1 cellular context compared by ENCODE assay signal in the genomic region with DNA sequence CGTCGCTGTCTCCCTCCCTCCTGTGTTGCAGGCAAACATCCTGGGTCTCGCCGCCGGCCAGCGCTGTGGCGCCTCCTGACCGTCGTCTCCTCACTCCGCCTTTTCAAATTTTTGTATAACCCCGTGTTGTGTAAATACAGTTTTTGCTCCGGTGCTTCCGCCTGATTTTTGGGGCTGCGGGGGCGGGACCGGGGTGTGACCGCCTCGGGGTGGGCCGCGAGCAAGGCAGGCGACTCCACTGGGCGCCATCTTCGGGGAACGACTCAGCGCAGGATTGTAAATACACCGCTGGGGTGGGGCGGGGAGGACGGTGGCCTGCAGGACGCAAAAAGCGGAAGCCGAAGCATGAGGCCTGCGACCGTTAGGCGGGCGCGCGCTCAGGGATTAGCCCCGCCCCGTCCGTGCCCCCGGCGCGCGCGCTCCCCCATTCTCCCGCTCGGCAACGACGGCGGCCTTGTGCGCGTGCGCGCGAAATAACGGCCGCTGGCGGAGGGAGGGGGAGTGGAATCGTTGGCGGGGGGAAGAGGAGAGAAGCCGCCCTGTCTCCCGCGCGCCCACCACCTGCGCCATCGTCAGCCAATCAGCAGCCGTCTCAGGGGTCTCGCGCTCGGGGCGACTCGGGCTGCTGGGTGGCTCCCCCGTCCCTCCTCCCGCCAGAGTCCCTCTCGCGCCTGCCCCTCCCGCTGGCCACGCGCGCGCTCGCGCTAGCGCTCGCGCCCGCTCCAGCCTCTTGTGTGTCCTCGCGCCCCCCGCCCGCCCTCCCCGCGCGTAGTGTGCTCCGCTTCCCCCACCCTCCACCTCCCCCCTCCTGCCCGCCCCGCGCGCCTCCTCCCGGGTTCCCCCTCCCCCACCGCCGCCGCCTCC.
TF ChIP-seq lines count a peak whose summit lies in the region.

No MANE protein-coding gene starts in this region.

TF ChIP-seq in WTC11, 78 proteins besides CTCF, POLR2A, EP300 and RAD21 (continued from another document):
- TF ChIP-seq FOXK1 (CRISPR knock-in tag; IDR thresholded peaks at IDR 0.05), result peak; percentile 99
- TF ChIP-seq, protein P1, sequence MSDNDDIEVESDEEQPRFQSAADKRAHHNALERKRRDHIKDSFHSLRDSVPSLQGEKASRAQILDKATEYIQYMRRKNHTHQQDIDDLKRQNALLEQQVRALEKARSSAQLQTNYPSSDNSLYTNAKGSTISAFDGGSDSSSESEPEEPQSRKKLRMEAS (CRISPR knock-in tag; IDR thresholded peaks at IDR 0.05), result peak; percentile 83
- TF ChIP-seq, protein P2, sequence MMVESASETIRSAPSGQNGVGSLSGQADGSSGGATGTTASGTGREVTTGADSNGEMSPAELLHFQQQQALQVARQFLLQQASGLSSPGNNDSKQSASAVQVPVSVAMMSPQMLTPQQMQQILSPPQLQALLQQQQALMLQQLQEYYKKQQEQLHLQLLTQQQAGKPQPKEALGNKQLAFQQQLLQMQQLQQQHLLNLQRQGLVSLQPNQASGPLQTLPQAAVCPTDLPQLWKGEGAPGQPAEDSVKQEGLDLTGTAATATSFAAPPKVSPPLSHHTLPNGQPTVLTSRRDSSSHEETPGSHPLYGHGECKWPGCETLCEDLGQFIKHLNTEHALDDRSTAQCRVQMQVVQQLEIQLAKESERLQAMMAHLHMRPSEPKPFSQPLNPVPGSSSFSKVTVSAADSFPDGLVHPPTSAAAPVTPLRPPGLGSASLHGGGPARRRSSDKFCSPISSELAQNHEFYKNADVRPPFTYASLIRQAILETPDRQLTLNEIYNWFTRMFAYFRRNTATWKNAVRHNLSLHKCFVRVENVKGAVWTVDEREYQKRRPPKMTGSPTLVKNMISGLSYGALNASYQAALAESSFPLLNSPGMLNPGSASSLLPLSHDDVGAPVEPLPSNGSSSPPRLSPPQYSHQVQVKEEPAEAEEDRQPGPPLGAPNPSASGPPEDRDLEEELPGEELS (CRISPR knock-in tag; IDR thresholded peaks at IDR 0.05), result peak; percentile 75; the same call in 1 of the 2 replicates
- peak; percentile 89; the same call in 1 of the 2 replicates for TF ChIP-seq ZNF671 (CRISPR knock-in tag; IDR thresholded peaks at IDR 0.05)
- TF ChIP-seq, protein P3, sequence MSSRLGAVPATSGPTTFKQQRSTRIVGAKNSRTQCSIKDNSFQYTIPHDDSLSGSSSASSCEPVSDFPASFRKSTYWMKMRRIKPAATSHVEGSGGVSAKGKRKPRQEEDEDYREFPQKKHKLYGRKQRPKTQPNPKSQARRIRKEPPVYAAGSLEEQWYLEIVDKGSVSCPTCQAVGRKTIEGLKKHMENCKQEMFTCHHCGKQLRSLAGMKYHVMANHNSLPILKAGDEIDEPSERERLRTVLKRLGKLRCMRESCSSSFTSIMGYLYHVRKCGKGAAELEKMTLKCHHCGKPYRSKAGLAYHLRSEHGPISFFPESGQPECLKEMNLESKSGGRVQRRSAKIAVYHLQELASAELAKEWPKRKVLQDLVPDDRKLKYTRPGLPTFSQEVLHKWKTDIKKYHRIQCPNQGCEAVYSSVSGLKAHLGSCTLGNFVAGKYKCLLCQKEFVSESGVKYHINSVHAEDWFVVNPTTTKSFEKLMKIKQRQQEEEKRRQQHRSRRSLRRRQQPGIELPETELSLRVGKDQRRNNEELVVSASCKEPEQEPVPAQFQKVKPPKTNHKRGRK (CRISPR knock-in tag; IDR thresholded peaks at IDR 0.05; ENCODE audit: borderline replicate concordance), result no peak
- TF ChIP-seq TCF7 (CRISPR knock-in tag; IDR thresholded peaks at IDR 0.05; ENCODE audit: low read depth), result 0 out of 2 replicates have a peak, but pooled peaks have one; percentile 71
- TF ChIP-seq SP1 (CRISPR knock-in tag; conservative IDR thresholded peaks at IDR 0.05), result peak; percentile 98
- TF ChIP-seq SMAD4 (CRISPR knock-in tag; IDR thresholded peaks at IDR 0.05), result no peak
- no peak for TF ChIP-seq NR2C2 (CRISPR knock-in tag; IDR thresholded peaks at IDR 0.05)
- TF ChIP-seq, protein P4, sequence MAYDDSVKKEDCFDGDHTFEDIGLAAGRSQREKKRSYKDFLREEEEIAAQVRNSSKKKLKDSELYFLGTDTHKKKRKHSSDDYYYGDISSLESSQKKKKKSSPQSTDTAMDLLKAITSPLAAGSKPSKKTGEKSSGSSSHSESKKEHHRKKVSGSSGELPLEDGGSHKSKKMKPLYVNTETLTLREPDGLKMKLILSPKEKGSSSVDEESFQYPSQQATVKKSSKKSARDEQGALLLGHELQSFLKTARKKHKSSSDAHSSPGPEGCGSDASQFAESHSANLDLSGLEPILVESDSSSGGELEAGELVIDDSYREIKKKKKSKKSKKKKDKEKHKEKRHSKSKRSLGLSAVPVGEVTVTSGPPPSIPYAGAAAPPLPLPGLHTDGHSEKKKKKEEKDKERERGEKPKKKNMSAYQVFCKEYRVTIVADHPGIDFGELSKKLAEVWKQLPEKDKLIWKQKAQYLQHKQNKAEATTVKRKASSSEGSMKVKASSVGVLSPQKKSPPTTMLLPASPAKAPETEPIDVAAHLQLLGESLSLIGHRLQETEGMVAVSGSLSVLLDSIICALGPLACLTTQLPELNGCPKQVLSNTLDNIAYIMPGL (CRISPR knock-in tag; IDR thresholded peaks at IDR 0.05), result 0 out of 2 replicates have a peak, but pooled peaks have one; percentile 67
- TF ChIP-seq, protein P5, sequence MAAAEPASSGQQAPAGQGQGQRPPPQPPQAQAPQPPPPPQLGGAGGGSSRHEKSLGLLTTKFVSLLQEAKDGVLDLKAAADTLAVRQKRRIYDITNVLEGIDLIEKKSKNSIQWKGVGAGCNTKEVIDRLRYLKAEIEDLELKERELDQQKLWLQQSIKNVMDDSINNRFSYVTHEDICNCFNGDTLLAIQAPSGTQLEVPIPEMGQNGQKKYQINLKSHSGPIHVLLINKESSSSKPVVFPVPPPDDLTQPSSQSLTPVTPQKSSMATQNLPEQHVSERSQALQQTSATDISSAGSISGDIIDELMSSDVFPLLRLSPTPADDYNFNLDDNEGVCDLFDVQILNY (CRISPR knock-in tag; IDR thresholded peaks at IDR 0.05), result peak; percentile 99
- TF ChIP-seq GABPB1 (CRISPR knock-in tag; IDR thresholded peaks at IDR 0.05), result peak; percentile 62
- TF ChIP-seq, protein P6, sequence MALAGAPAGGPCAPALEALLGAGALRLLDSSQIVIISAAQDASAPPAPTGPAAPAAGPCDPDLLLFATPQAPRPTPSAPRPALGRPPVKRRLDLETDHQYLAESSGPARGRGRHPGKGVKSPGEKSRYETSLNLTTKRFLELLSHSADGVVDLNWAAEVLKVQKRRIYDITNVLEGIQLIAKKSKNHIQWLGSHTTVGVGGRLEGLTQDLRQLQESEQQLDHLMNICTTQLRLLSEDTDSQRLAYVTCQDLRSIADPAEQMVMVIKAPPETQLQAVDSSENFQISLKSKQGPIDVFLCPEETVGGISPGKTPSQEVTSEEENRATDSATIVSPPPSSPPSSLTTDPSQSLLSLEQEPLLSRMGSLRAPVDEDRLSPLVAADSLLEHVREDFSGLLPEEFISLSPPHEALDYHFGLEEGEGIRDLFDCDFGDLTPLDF (CRISPR knock-in tag; IDR thresholded peaks at IDR 0.05), result peak; percentile 33; the same call in 1 of the 2 replicates
- TF ChIP-seq, protein P7, sequence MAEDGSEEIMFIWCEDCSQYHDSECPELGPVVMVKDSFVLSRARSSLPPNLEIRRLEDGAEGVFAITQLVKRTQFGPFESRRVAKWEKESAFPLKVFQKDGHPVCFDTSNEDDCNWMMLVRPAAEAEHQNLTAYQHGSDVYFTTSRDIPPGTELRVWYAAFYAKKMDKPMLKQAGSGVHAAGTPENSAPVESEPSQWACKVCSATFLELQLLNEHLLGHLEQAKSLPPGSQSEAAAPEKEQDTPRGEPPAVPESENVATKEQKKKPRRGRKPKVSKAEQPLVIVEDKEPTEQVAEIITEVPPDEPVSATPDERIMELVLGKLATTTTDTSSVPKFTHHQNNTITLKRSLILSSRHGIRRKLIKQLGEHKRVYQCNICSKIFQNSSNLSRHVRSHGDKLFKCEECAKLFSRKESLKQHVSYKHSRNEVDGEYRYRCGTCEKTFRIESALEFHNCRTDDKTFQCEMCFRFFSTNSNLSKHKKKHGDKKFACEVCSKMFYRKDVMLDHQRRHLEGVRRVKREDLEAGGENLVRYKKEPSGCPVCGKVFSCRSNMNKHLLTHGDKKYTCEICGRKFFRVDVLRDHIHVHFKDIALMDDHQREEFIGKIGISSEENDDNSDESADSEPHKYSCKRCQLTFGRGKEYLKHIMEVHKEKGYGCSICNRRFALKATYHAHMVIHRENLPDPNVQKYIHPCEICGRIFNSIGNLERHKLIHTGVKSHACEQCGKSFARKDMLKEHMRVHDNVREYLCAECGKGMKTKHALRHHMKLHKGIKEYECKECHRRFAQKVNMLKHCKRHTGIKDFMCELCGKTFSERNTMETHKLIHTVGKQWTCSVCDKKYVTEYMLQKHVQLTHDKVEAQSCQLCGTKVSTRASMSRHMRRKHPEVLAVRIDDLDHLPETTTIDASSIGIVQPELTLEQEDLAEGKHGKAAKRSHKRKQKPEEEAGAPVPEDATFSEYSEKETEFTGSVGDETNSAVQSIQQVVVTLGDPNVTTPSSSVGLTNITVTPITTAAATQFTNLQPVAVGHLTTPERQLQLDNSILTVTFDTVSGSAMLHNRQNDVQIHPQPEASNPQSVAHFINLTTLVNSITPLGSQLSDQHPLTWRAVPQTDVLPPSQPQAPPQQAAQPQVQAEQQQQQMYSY (CRISPR knock-in tag; IDR thresholded peaks at IDR 0.05), result peak; percentile 36; the same call in 1 of the 2 replicates
- TF ChIP-seq, protein P8, sequence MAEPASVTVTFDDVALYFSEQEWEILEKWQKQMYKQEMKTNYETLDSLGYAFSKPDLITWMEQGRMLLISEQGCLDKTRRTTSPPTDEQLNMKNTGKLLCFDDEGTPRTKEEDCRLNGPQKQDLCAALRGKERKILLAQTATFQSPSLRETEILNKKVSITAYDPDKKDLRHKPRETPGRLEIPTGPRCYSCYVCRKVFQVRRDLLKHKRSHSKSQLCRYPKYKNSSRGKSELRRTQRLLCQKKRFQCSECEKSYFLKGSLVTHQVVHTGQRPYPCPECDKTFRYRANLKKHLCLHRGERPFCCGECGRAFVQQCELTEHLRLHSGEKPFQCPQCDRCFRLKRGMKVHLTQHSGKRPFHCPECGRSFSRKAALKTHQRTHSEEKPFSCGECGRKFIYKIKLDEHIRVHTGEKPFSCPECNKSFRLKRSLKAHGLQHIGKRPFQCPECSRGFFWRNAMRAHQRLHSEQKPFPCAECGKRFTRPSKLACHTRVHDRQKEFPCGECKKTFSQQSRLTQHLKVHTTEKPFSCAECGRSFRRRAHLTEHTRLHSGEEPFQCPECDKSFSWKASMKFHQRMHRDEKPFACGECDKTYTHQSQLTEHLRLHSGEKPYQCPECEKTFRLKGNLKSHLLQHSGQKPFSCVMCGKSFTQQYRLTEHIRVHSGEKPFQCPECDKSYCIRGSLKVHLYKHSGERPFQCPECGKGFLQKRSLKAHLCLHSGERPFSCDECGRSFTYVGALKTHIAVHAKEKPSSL (CRISPR knock-in tag; conservative IDR thresholded peaks at IDR 0.05), result 0 out of 2 replicates have a peak, but pooled peaks have one; percentile 12
- TF ChIP-seq, protein P9, sequence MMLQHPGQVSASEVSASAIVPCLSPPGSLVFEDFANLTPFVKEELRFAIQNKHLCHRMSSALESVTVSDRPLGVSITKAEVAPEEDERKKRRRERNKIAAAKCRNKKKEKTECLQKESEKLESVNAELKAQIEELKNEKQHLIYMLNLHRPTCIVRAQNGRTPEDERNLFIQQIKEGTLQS (CRISPR knock-in tag; conservative IDR thresholded peaks at IDR 0.05), result 0 out of 2 replicates have a peak, but pooled peaks have one; percentile 9
- TF ChIP-seq, protein P10, sequence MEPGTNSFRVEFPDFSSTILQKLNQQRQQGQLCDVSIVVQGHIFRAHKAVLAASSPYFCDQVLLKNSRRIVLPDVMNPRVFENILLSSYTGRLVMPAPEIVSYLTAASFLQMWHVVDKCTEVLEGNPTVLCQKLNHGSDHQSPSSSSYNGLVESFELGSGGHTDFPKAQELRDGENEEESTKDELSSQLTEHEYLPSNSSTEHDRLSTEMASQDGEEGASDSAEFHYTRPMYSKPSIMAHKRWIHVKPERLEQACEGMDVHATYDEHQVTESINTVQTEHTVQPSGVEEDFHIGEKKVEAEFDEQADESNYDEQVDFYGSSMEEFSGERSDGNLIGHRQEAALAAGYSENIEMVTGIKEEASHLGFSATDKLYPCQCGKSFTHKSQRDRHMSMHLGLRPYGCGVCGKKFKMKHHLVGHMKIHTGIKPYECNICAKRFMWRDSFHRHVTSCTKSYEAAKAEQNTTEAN (CRISPR knock-in tag; IDR thresholded peaks at IDR 0.05), result peak; percentile 91
- TF ChIP-seq ZNF423 (CRISPR knock-in tag; IDR thresholded peaks at IDR 0.05), result no peak
- no peak for TF ChIP-seq ZNF396 (CRISPR knock-in tag; IDR thresholded peaks at IDR 0.05; ENCODE audit: borderline replicate concordance)
- peak; percentile 81 for TF ChIP-seq CREM (CRISPR knock-in tag; IDR thresholded peaks at IDR 0.05)
- TF ChIP-seq FOXJ3 (CRISPR knock-in tag; IDR thresholded peaks at IDR 0.05; ENCODE audit: borderline replicate concordance), result no peak
- no peak for TF ChIP-seq ZNF232 (CRISPR knock-in tag; IDR thresholded peaks at IDR 0.05)
- TF ChIP-seq OVOL2 (CRISPR knock-in tag; IDR thresholded peaks at IDR 0.05; ENCODE audit: borderline replicate concordance), result no peak
- TF ChIP-seq, protein P11, sequence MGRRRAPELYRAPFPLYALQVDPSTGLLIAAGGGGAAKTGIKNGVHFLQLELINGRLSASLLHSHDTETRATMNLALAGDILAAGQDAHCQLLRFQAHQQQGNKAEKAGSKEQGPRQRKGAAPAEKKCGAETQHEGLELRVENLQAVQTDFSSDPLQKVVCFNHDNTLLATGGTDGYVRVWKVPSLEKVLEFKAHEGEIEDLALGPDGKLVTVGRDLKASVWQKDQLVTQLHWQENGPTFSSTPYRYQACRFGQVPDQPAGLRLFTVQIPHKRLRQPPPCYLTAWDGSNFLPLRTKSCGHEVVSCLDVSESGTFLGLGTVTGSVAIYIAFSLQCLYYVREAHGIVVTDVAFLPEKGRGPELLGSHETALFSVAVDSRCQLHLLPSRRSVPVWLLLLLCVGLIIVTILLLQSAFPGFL (CRISPR knock-in tag; IDR thresholded peaks at IDR 0.05; ENCODE audit: borderline replicate concordance), result 0 out of 2 replicates have a peak, but pooled peaks have one; percentile 16
- TF ChIP-seq EMX1 (CRISPR knock-in tag; IDR thresholded peaks at IDR 0.05), result peak; percentile 93
- no peak for TF ChIP-seq NR1H2 (CRISPR knock-in tag; IDR thresholded peaks at IDR 0.05)
- peak; percentile 61 for TF ChIP-seq TEAD1 (CRISPR knock-in tag; IDR thresholded peaks at IDR 0.05)
- TF ChIP-seq NFE2L1 (CRISPR knock-in tag; IDR thresholded peaks at IDR 0.05), result peak; percentile 68
